Comparison of ENCODE assay signal across 12 cellular contexts in the genomic region with DNA sequence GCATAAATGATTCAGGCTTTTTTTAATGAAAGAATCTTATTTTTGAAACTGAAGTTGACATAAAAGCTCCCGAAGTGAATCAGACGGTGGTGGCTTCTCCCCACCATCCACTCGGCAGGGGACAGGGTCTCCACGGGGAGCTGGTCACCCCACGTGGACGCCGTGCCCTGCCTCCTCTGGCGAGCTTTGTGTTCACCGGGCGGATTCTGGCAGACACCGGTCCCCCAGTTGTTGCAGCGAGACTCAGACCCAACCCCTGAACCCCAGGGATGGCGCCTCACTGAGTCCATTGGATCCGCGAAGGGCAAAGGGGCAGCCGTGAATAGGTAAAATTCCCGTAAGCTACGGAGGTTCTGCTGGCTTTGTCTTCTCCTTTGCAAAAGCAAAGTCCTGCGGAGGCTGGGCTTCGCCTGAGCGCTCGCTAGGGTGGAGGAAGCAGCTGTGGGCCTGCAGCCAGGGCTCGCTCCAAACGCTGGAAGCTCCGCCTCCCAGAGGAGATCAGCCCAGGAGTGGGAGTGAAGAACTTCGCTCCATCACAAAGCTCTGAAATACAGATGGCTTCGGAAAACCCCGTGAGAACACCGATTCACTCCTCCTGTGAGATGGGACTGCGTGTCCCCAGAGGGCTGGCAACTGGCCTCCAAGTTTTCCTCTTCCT. TPM values are rescaled to one million over a fixed set of nuclear protein-coding genes. Genes with fewer than 3 reads are reported as not detected.
DNase-seq lines count a peak whose midpoint lies in the region; TF ChIP-seq lines count a peak whose summit lies in the region.
"Had no signal": no experiment of that assay in that cellular context is flagged by ENCODE, and none has a peak within 500 bp of the region (broad histone marks: within the 10 kb centered on the region; RNA-seq: fewer than 3 reads in every experiment).

No MANE protein-coding gene starts in this region.

- H3K36me3 ChIP-seq in subcutaneous abdominal adipose tissue (ENCODE audit: control insufficient read depth in 5 of 5, insufficient read depth in 5 of 5, low read length in 5 of 5) = no peaks in the 10 kb centered on the region
- H3K36me3 ChIP-seq: MG63 had no signal

- no peak overlapping the region for H3K27ac Mint-ChIP-seq in endothelial cell (ENCODE audit: unreplicated experiment)
- H3K27ac Mint-ChIP-seq: activated T-helper 17 cell treated with anti-CD3 and anti-CD28 coated beads, Interleukin-2, amount 50 U/mL, for 72 hours had no signal

- H3K36me3 Mint-ChIP-seq in endothelial cell (ENCODE audit: low read depth, unreplicated experiment) = peaks cover 12% of the 10 kb centered on the region

- no peak for TF ChIP-seq CTCF in endothelial cell (IDR thresholded peaks at IDR 0.05; ENCODE audit: unreplicated experiment)

- peaks cover 0 to 3% (median 0%) of the 10 kb centered on the region in 5 donors for H3K9me3 ChIP-seq in subcutaneous abdominal adipose tissue (ENCODE audit: control insufficient read depth in 5 of 5, low read length in 5 of 5)
- H3K9me3 ChIP-seq: MG63 had no signal

- H3K4me3 ChIP-seq in subcutaneous abdominal adipose tissue (ENCODE audit: low read depth in 1 of 5, low read length in 5 of 5) = peak overlapping the region in 3 of 5 donors; percentile 51 to 62 (median 59)
- H3K4me3 ChIP-seq: MG63 had no signal

- DNase-seq in KBM-7 (peak; percentile 71), anterior cingulate cortex (lab: John Stamatoyannopoulos, UW) (peak in 51 of 58 donors; percentile 5 to 87 (median 55)), inferior parietal cortex (ENCODE audit: extremely low spot score) (peak; percentile 67), COLO829 (ENCODE audit: low spot score) (no peak), endothelial cell (ENCODE audit: low spot score) (no peak)
- no peak for DNase-seq in activated effector memory CD4-positive, alpha-beta T cell treated with Interleukin-2 at 50 U/mL for 16 hours
- DNase-seq: effector CD8-positive, alpha-beta T cell; MG63; OCI-M1 had no signal

- H3K27me3 ChIP-seq in subcutaneous abdominal adipose tissue (ENCODE audit: control insufficient read depth in 5 of 5, insufficient read depth in 4 of 5, low read length in 5 of 5) = peaks cover 7 to 18% (median 11%) of the 10 kb centered on the region in 5 donors
- H3K27me3 ChIP-seq: MG63 had no signal

- no peak overlapping the region for H3K9ac ChIP-seq in subcutaneous abdominal adipose tissue (ENCODE audit: low read length in 5 of 5)

- H3K9me3 Mint-ChIP-seq in endothelial cell (ENCODE audit: unreplicated experiment) = peaks cover 28% of the 10 kb centered on the region
- H3K9me3 Mint-ChIP-seq: activated T-helper 17 cell treated with anti-CD3 and anti-CD28 coated beads, Interleukin-2, amount 50 U/mL, for 72 hours; neural crest cell had no signal

- H3K27me3 Mint-ChIP-seq in endothelial cell (ENCODE audit: unreplicated experiment) = peaks cover 10% of the 10 kb centered on the region

- no peak overlapping the region for H3K27ac ChIP-seq in subcutaneous abdominal adipose tissue (ENCODE audit: low read depth, low read length)

- H3K4me1 ChIP-seq in subcutaneous abdominal adipose tissue (ENCODE audit: control insufficient read depth in 5 of 5, insufficient read depth in 5 of 5, low read length in 5 of 5) = peaks cover 0 to 23% (median 11%) of the 10 kb centered on the region in 5 donors

- H3K4me1 Mint-ChIP-seq in endothelial cell (ENCODE audit: unreplicated experiment) = no peaks in the 10 kb centered on the region
- H3K4me1 Mint-ChIP-seq: activated T-helper 17 cell treated with anti-CD3 and anti-CD28 coated beads, Interleukin-2, amount 50 U/mL, for 72 hours; neural crest cell had no signal

- H3K4me3 Mint-ChIP-seq in endothelial cell (ENCODE audit: unreplicated experiment) = no peak overlapping the region
- H3K4me3 Mint-ChIP-seq: activated T-helper 17 cell treated with anti-CD3 and anti-CD28 coated beads, Interleukin-2, amount 50 U/mL, for 72 hours; neural crest cell had no signal

- in situ Hi-C loops in KBM-7 (cut with MboI; ENCODE audit: low pct_unique_long_range_greater_than_20kb, low sequenced_read_pairs) = no loop called here

RNA-seq across cellular contexts. Expression of gene PTPRN2, which starts 38.3 kb away (rescaled TPM):
- total RNA-seq in endothelial cell (ENCODE audit: unreplicated experiment) = 0.18 TPM

Comparison
In these comparisons a context has a peak if more than half of its experiments do, and no peak if none do; other contexts are left out.
1. DNase-seq: peak in KBM-7 (single experiment), anterior cingulate cortex (51 of 58) and inferior parietal cortex (single experiment); none in COLO829 (single experiment), activated effector memory CD4-positive, alpha-beta T cell treated with Interleukin-2 at 50 U/mL for 16 hours (single experiment) and endothelial cell (single experiment).